In the genomic region with DNA sequence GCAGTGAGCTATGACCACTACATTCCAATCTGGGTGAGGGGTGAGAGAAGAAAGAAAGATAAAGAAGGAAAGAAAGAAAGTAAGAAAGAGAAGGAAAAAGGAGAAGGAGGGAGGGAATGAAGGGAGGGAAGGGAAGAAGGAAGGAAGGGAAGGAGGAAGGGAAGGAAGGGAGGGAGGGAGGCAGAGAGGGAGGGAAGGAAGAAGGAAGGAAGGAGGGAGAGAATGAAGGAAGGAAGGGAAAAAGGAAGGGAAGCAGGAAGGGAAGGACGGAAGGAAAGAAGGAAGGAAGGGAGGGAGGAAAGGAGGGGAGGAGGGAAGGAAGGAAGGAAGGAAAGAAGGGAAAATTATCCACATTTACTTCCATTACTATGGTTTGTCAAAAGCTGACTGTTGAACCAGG, we compare ENCODE assay signal across 3 cellular contexts.
TF ChIP-seq lines count a peak whose summit lies in the region.

No MANE protein-coding gene starts in this region.

TF ChIP-seq in HEK293, 187 proteins besides CTCF, POLR2A, EP300 and RAD21:
- TF ChIP-seq KLF8 (tag by site-specific recombination; IDR thresholded peaks at IDR 0.05) (no peak), ZNF792 (tag by site-specific recombination; IDR thresholded peaks at IDR 0.05) (no peak), ZNF184 (tag by site-specific recombination; IDR thresholded peaks at IDR 0.05) (no peak), ZSCAN23 (tag by site-specific recombination; IDR thresholded peaks at IDR 0.05) (no peak), HOXA7 (CRISPR knock-in tag; IDR thresholded peaks at IDR 0.05; ENCODE audit: borderline replicate concordance) (no peak), ZNF391 (tag by site-specific recombination; IDR thresholded peaks at IDR 0.05; ENCODE audit: borderline replicate concordance, low read depth) (no peak), ZNF366 (tag by site-specific recombination; conservative IDR thresholded peaks at IDR 0.05) (peak; percentile 95), GLI4 (tag by site-specific recombination; IDR thresholded peaks at IDR 0.05) (no peak)
- TF ChIP-seq, protein P1, sequence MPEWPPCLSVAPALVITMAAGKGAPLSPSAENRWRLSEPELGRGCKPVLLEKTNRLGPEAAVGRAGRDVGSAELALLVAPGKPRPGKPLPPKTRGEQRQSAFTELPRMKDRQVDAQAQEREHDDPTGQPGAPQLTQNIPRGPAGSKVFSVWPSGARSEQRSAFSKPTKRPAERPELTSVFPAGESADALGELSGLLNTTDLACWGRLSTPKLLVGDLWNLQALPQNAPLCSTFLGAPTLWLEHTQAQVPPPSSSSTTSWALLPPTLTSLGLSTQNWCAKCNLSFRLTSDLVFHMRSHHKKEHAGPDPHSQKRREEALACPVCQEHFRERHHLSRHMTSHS (tag by site-specific recombination; IDR thresholded peaks at IDR 0.05) = no peak
- TF ChIP-seq, protein P2, sequence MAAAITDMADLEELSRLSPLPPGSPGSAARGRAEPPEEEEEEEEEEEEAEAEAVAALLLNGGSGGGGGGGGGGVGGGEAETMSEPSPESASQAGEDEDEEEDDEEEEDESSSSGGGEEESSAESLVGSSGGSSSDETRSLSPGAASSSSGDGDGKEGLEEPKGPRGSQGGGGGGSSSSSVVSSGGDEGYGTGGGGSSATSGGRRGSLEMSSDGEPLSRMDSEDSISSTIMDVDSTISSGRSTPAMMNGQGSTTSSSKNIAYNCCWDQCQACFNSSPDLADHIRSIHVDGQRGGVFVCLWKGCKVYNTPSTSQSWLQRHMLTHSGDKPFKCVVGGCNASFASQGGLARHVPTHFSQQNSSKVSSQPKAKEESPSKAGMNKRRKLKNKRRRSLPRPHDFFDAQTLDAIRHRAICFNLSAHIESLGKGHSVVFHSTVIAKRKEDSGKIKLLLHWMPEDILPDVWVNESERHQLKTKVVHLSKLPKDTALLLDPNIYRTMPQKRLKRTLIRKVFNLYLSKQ (tag by site-specific recombination; IDR thresholded peaks at IDR 0.05; ENCODE audit: borderline replicate concordance) = no peak
- TF ChIP-seq, protein P3, sequence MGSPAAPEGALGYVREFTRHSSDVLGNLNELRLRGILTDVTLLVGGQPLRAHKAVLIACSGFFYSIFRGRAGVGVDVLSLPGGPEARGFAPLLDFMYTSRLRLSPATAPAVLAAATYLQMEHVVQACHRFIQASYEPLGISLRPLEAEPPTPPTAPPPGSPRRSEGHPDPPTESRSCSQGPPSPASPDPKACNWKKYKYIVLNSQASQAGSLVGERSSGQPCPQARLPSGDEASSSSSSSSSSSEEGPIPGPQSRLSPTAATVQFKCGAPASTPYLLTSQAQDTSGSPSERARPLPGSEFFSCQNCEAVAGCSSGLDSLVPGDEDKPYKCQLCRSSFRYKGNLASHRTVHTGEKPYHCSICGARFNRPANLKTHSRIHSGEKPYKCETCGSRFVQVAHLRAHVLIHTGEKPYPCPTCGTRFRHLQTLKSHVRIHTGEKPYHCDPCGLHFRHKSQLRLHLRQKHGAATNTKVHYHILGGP (tag by site-specific recombination; IDR thresholded peaks at IDR 0.05) = 0 out of 2 replicates have a peak, but pooled peaks have one; percentile 20
TF ChIP-seq in HEK293: peak in this region for 2.

TF ChIP-seq in K562, 482 proteins besides CTCF, POLR2A, EP300 and RAD21 (continues in another document):
- TF ChIP-seq ESRRA (IDR thresholded peaks at IDR 0.05; ENCODE audit: borderline replicate concordance, low read depth) = no peak
- TF ChIP-seq MCM5 (IDR thresholded peaks at IDR 0.05; ENCODE audit: low read depth) = no peak
- TF ChIP-seq, protein P4, sequence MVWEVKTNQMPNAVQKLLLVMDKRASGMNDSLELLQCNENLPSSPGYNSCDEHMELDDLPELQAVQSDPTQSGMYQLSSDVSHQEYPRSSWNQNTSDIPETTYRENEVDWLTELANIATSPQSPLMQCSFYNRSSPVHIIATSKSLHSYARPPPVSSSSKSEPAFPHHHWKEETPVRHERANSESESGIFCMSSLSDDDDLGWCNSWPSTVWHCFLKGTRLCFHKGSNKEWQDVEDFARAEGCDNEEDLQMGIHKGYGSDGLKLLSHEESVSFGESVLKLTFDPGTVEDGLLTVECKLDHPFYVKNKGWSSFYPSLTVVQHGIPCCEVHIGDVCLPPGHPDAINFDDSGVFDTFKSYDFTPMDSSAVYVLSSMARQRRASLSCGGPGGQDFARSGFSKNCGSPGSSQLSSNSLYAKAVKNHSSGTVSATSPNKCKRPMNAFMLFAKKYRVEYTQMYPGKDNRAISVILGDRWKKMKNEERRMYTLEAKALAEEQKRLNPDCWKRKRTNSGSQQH (CRISPR knock-in tag; IDR thresholded peaks at IDR 0.05) = 0 out of 2 replicates have a peak, but pooled peaks have one; percentile 47
- TF ChIP-seq, protein P5, sequence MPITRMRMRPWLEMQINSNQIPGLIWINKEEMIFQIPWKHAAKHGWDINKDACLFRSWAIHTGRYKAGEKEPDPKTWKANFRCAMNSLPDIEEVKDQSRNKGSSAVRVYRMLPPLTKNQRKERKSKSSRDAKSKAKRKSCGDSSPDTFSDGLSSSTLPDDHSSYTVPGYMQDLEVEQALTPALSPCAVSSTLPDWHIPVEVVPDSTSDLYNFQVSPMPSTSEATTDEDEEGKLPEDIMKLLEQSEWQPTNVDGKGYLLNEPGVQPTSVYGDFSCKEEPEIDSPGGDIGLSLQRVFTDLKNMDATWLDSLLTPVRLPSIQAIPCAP (CRISPR knock-in tag; IDR thresholded peaks at IDR 0.05; ENCODE audit: borderline replicate concordance) = no peak
- TF ChIP-seq GABPA (tag; conservative IDR thresholded peaks at IDR 0.05; ENCODE audit: low read depth) = no peak
- no peak for TF ChIP-seq BMI1 (IDR thresholded peaks at IDR 0.05; ENCODE audit: low read length)
- TF ChIP-seq OTX1 (CRISPR knock-in tag; IDR thresholded peaks at IDR 0.05) = peak; percentile 34; the same call in 1 of the 2 replicates
- no peak for TF ChIP-seq FOSL1 (tag; conservative IDR thresholded peaks at IDR 0.05)
- TF ChIP-seq ZNF830 (CRISPR knock-in tag; IDR thresholded peaks at IDR 0.05) = no peak
- TF ChIP-seq, protein P6, sequence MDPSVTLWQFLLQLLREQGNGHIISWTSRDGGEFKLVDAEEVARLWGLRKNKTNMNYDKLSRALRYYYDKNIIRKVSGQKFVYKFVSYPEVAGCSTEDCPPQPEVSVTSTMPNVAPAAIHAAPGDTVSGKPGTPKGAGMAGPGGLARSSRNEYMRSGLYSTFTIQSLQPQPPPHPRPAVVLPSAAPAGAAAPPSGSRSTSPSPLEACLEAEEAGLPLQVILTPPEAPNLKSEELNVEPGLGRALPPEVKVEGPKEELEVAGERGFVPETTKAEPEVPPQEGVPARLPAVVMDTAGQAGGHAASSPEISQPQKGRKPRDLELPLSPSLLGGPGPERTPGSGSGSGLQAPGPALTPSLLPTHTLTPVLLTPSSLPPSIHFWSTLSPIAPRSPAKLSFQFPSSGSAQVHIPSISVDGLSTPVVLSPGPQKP (CRISPR knock-in tag; IDR thresholded peaks at IDR 0.05) = no peak
- no peak for TF ChIP-seq NCOA4 (IDR thresholded peaks at IDR 0.05; ENCODE audit: partially characterized antibody)
- no peak for TF ChIP-seq ZNF197 (CRISPR knock-in tag; IDR thresholded peaks at IDR 0.05; ENCODE audit: low read depth)
- TF ChIP-seq, protein P7, sequence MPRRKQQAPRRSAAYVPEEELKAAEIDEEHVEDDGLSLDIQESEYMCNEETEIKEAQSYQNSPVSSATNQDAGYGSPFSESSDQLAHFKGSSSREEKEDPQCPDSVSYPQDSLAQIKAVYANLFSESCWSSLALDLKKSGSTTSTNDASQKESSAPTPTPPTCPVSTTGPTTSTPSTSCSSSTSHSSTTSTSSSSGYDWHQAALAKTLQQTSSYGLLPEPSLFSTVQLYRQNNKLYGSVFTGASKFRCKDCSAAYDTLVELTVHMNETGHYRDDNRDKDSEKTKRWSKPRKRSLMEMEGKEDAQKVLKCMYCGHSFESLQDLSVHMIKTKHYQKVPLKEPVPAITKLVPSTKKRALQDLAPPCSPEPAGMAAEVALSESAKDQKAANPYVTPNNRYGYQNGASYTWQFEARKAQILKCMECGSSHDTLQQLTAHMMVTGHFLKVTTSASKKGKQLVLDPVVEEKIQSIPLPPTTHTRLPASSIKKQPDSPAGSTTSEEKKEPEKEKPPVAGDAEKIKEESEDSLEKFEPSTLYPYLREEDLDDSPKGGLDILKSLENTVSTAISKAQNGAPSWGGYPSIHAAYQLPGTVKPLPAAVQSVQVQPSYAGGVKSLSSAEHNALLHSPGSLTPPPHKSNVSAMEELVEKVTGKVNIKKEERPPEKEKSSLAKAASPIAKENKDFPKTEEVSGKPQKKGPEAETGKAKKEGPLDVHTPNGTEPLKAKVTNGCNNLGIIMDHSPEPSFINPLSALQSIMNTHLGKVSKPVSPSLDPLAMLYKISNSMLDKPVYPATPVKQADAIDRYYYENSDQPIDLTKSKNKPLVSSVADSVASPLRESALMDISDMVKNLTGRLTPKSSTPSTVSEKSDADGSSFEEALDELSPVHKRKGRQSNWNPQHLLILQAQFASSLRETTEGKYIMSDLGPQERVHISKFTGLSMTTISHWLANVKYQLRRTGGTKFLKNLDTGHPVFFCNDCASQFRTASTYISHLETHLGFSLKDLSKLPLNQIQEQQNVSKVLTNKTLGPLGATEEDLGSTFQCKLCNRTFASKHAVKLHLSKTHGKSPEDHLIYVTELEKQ (CRISPR knock-in tag; IDR thresholded peaks at IDR 0.05) = no peak

TF ChIP-seq in H1, 55 proteins besides CTCF, POLR2A, EP300 and RAD21:
- TF ChIP-seq SP1 (IDR thresholded peaks at IDR 0.05; ENCODE audit: low read depth, low read length) (no peak), PHF8 (conservative IDR thresholded peaks at IDR 0.05; ENCODE audit: low read depth, low read length) (no peak), POU5F1 (IDR thresholded peaks at IDR 0.05; ENCODE audit: low read depth, low read length) (no peak), GABPA (IDR thresholded peaks at IDR 0.05; ENCODE audit: borderline replicate concordance, insufficient read depth, low read length) (no peak), BACH1 (IDR thresholded peaks at IDR 0.05; ENCODE audit: low read length) (no peak), RFX5 (IDR thresholded peaks at IDR 0.05; ENCODE audit: borderline replicate concordance, low read depth, low read length) (no peak), CHD1 (IDR thresholded peaks at IDR 0.05; ENCODE audit: low read depth, low read length) (no peak), KDM5A (IDR thresholded peaks at IDR 0.05; ENCODE audit: low read length) (no peak), SUZ12 (IDR thresholded peaks at IDR 0.05; ENCODE audit: low read length) (no peak), KDM4A (IDR thresholded peaks at IDR 0.05; ENCODE audit: low read depth, low read length, severe bottlenecking) (no peak), SRF (IDR thresholded peaks at IDR 0.05; ENCODE audit: low read depth, low read length) (no peak), HDAC2 (IDR thresholded peaks at IDR 0.05; ENCODE audit: borderline replicate concordance in 1 of 2, low read depth in 2 of 2, low read length in 2 of 2) (no peak), SP2 (IDR thresholded peaks at IDR 0.05; ENCODE audit: low read length) (no peak), SP4 (IDR thresholded peaks at IDR 0.05; ENCODE audit: low read length) (no peak), TCF12 (IDR thresholded peaks at IDR 0.05; ENCODE audit: low read depth, low read length) (no peak), YY1 (IDR thresholded peaks at IDR 0.05; ENCODE audit: low read depth, low read length) (no peak), FOSL1 (IDR thresholded peaks at IDR 0.05; ENCODE audit: insufficient read depth, low read depth, low read length) (no peak)
- TF ChIP-seq, protein P8, sequence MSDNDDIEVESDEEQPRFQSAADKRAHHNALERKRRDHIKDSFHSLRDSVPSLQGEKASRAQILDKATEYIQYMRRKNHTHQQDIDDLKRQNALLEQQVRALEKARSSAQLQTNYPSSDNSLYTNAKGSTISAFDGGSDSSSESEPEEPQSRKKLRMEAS (IDR thresholded peaks at IDR 0.05) = no peak
- TF ChIP-seq, protein P9, sequence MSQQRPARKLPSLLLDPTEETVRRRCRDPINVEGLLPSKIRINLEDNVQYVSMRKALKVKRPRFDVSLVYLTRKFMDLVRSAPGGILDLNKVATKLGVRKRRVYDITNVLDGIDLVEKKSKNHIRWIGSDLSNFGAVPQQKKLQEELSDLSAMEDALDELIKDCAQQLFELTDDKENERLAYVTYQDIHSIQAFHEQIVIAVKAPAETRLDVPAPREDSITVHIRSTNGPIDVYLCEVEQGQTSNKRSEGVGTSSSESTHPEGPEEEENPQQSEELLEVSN (IDR thresholded peaks at IDR 0.05) = no peak
